1 cellular context compared by ENCODE assay signal in the genomic region with DNA sequence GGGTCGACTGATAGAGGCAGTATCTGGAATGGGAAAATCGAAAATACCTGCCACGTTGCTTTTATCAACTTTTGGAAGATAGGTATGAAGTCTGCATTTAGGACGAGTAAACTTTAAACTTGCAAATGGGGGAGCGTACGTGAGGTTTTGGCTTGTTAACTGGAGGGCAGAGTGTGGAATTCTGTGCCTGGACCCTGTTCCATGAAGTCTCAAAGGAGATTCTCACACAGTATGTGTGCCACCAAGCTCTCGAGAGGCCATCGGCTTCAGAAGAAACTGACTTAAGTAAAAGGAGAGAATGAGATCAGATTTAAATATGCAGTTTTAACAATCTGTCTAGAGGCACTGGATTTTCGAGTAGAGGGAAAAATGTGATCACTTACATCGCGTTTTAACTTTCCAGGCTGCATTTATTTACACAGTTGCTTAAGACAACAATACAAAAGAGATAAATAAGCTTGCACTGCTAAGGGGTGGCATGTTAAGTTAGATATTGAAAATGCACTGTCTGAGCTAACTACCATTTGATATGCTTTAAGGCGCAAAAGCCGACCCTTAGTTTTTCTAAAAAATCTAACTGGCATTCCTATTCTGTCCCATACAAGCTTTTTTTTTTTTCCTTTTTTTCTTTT.
TF ChIP-seq lines count a peak whose summit lies in the region.

No MANE protein-coding gene starts in this region.

TF ChIP-seq in H1, 55 proteins besides CTCF, POLR2A, EP300 and RAD21:
- TF ChIP-seq, protein P1, sequence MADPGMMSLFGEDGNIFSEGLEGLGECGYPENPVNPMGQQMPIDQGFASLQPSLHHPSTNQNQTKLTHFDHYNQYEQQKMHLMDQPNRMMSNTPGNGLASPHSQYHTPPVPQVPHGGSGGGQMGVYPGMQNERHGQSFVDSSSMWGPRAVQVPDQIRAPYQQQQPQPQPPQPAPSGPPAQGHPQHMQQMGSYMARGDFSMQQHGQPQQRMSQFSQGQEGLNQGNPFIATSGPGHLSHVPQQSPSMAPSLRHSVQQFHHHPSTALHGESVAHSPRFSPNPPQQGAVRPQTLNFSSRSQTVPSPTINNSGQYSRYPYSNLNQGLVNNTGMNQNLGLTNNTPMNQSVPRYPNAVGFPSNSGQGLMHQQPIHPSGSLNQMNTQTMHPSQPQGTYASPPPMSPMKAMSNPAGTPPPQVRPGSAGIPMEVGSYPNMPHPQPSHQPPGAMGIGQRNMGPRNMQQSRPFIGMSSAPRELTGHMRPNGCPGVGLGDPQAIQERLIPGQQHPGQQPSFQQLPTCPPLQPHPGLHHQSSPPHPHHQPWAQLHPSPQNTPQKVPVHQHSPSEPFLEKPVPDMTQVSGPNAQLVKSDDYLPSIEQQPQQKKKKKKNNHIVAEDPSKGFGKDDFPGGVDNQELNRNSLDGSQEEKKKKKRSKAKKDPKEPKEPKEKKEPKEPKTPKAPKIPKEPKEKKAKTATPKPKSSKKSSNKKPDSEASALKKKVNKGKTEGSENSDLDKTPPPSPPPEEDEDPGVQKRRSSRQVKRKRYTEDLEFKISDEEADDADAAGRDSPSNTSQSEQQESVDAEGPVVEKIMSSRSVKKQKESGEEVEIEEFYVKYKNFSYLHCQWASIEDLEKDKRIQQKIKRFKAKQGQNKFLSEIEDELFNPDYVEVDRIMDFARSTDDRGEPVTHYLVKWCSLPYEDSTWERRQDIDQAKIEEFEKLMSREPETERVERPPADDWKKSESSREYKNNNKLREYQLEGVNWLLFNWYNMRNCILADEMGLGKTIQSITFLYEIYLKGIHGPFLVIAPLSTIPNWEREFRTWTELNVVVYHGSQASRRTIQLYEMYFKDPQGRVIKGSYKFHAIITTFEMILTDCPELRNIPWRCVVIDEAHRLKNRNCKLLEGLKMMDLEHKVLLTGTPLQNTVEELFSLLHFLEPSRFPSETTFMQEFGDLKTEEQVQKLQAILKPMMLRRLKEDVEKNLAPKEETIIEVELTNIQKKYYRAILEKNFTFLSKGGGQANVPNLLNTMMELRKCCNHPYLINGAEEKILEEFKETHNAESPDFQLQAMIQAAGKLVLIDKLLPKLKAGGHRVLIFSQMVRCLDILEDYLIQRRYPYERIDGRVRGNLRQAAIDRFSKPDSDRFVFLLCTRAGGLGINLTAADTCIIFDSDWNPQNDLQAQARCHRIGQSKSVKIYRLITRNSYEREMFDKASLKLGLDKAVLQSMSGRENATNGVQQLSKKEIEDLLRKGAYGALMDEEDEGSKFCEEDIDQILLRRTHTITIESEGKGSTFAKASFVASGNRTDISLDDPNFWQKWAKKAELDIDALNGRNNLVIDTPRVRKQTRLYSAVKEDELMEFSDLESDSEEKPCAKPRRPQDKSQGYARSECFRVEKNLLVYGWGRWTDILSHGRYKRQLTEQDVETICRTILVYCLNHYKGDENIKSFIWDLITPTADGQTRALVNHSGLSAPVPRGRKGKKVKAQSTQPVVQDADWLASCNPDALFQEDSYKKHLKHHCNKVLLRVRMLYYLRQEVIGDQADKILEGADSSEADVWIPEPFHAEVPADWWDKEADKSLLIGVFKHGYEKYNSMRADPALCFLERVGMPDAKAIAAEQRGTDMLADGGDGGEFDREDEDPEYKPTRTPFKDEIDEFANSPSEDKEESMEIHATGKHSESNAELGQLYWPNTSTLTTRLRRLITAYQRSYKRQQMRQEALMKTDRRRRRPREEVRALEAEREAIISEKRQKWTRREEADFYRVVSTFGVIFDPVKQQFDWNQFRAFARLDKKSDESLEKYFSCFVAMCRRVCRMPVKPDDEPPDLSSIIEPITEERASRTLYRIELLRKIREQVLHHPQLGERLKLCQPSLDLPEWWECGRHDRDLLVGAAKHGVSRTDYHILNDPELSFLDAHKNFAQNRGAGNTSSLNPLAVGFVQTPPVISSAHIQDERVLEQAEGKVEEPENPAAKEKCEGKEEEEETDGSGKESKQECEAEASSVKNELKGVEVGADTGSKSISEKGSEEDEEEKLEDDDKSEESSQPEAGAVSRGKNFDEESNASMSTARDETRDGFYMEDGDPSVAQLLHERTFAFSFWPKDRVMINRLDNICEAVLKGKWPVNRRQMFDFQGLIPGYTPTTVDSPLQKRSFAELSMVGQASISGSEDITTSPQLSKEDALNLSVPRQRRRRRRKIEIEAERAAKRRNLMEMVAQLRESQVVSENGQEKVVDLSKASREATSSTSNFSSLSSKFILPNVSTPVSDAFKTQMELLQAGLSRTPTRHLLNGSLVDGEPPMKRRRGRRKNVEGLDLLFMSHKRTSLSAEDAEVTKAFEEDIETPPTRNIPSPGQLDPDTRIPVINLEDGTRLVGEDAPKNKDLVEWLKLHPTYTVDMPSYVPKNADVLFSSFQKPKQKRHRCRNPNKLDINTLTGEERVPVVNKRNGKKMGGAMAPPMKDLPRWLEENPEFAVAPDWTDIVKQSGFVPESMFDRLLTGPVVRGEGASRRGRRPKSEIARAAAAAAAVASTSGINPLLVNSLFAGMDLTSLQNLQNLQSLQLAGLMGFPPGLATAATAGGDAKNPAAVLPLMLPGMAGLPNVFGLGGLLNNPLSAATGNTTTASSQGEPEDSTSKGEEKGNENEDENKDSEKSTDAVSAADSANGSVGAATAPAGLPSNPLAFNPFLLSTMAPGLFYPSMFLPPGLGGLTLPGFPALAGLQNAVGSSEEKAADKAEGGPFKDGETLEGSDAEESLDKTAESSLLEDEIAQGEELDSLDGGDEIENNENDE (IDR thresholded peaks at IDR 0.05; ENCODE audit: insufficient replicate concordance, low read length): peak; percentile 44
- no peak for TF ChIP-seq CHD1 (IDR thresholded peaks at IDR 0.05; ENCODE audit: low read depth, low read length)
